2 cellular contexts compared by ENCODE assay signal in the genomic region with DNA sequence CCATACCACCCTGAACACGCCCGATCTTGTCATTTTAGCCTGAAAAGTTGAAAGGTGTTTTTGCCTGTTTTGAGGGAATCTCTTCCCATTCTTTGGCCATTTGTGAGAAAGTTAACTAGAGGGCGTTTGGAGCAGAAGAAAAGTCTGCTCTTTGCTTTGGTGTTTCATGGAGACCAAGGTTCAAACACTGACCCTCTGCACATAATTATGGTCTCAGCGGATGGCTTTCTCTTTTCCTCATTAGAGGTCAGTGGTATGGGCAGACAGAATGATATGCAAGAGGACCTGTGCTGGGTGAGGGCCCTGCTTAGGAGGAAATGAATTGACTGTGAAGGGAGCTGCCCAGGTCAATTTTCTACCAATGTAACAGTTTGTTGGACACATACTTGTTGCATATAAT.
TF ChIP-seq lines count a peak whose summit lies in the region.

No MANE protein-coding gene starts in this region.

TF ChIP-seq in HepG2, 621 proteins besides CTCF, POLR2A, EP300 and RAD21:
- TF ChIP-seq GABPA (IDR thresholded peaks at IDR 0.05; ENCODE audit: low read depth, low read length) (no peak), GABPA (CRISPR knock-in tag; IDR thresholded peaks at IDR 0.05; ENCODE audit: low read depth) (no peak), STAG1 (CRISPR knock-in tag; IDR thresholded peaks at IDR 0.05) (peak; percentile 28; the same call in 1 of the 2 replicates), NFYB (CRISPR knock-in tag; IDR thresholded peaks at IDR 0.05) (no peak), HNF4A (CRISPR knock-in tag; IDR thresholded peaks at IDR 0.05) (peak; percentile 60), ZFYVE20 (CRISPR knock-in tag; IDR thresholded peaks at IDR 0.05; ENCODE audit: borderline replicate concordance, low read depth) (no peak)

TF ChIP-seq in K562, 482 proteins besides CTCF, POLR2A, EP300 and RAD21:
- no peak for TF ChIP-seq E2F3 (CRISPR knock-in tag; IDR thresholded peaks at IDR 0.05)
- TF ChIP-seq SNIP1 (IDR thresholded peaks at IDR 0.05; ENCODE audit: low read depth) = no peak
